ENCODE assay signal across 9 cellular contexts in genomic region chr7:128381161-128381821, GRCh38. TPM values are rescaled to one million over a fixed set of nuclear protein-coding genes. Genes with fewer than 3 reads are reported as not detected.
A peak's percentile ranks its signal among the peaks of the same experiment; 100 is the strongest.
DNase-seq lines count a peak whose midpoint lies in the region; ATAC-seq and TF ChIP-seq lines count a peak whose summit lies in the region.
"Had no signal": no experiment of that assay in that cellular context is flagged by ENCODE, and none has a peak within 500 bp of the region (broad histone marks: within the 10 kb centered on the region; RNA-seq: fewer than 3 reads in every experiment).

No MANE protein-coding gene starts in this region.

- no peak overlapping the region for H3K27ac Mint-ChIP-seq in activated T-helper 2 cell treated with anti-CD3 and anti-CD28 coated beads, Interferon-gamma antibody, Interleukin-2, Interleukin-4, amounts not matched to agents 10 μg/mL and 5 μg/mL and 100 μg/mL, durations not matched to agents 14 hours and 24 hours and 36 hours

- DNase-seq in DMS 273 (lab: John Stamatoyannopoulos, UW; ENCODE audit: unreplicated experiment) = peak; percentile 72
- DNase-seq in DMS 273 treated with DMSO at 0.1 percent for 48 hours (lab: John Stamatoyannopoulos, UW) = no peak
- DNase-seq in SK-N-DZ (ENCODE audit: low spot score) = peak; percentile 58
- peak; percentile 47 to 64 for DNase-seq in erythroblast (lab: John Stamatoyannopoulos, UW)
- no peak for DNase-seq in retinal pigment epithelial cell (ENCODE audit: low read depth)
- DNase-seq in activated T-helper 2 cell treated with anti-CD3 and anti-CD28 coated beads, Interferon-gamma antibody, Interleukin-2, Interleukin-4, amounts not matched to agents 10 μg/mL and 5 μg/mL and 100 μg/mL, durations not matched to agents 14 hours and 24 hours and 36 hours (ENCODE audit: low spot score) = no peak
- DNase-seq in glomerular visceral epithelial cell (ENCODE audit: extremely low spot score) = no peak

- H3K36me3 Mint-ChIP-seq in activated T-helper 2 cell treated with anti-CD3 and anti-CD28 coated beads, Interferon-gamma antibody, Interleukin-2, Interleukin-4, amounts not matched to agents 10 μg/mL and 5 μg/mL and 100 μg/mL, durations not matched to agents 14 hours and 24 hours and 36 hours (ENCODE audit: low read depth) = no peaks in the 10 kb centered on the region

- peak; percentile 69 for TF ChIP-seq CTCF in retinal pigment epithelial cell (conservative IDR thresholded peaks at IDR 0.05; ENCODE audit: low read depth, low read length)

- no peak overlapping the region for H3K4me3 Mint-ChIP-seq in activated T-helper 2 cell treated with anti-CD3 and anti-CD28 coated beads, Interferon-gamma antibody, Interleukin-2, Interleukin-4, amounts not matched to agents 10 μg/mL and 5 μg/mL and 100 μg/mL, durations not matched to agents 14 hours and 24 hours and 36 hours (ENCODE audit: low read depth)

- ATAC-seq in GM21526 (IDR thresholded peaks at IDR 0.05; ENCODE audit: low FRiP score, unreplicated experiment) = no peak

- no peaks in the 10 kb centered on the region for H3K9me3 Mint-ChIP-seq in activated T-helper 2 cell treated with anti-CD3 and anti-CD28 coated beads, Interferon-gamma antibody, Interleukin-2, Interleukin-4, amounts not matched to agents 10 μg/mL and 5 μg/mL and 100 μg/mL, durations not matched to agents 14 hours and 24 hours and 36 hours

- peaks cover 2% of the 10 kb centered on the region for H3K27me3 Mint-ChIP-seq in activated T-helper 2 cell treated with anti-CD3 and anti-CD28 coated beads, Interferon-gamma antibody, Interleukin-2, Interleukin-4, amounts not matched to agents 10 μg/mL and 5 μg/mL and 100 μg/mL, durations not matched to agents 14 hours and 24 hours and 36 hours (ENCODE audit: low read depth)

- H3K4me1 Mint-ChIP-seq in activated T-helper 2 cell treated with anti-CD3 and anti-CD28 coated beads, Interferon-gamma antibody, Interleukin-2, Interleukin-4, amounts not matched to agents 10 μg/mL and 5 μg/mL and 100 μg/mL, durations not matched to agents 14 hours and 24 hours and 36 hours (ENCODE audit: low read depth) = no peaks in the 10 kb centered on the region

- intact Hi-C loops in activated T-helper 2 cell treated with anti-CD3 and anti-CD28 coated beads, Interferon-gamma antibody, Interleukin-2, Interleukin-4, amounts not matched to agents 10 μg/mL and 5 μg/mL and 100 μg/mL, durations not matched to agents 14 hours and 24 hours and 36 hours (cut with micrococcal nuclease) = no loop called here

- no peak for TF ChIP-seq POLR2A in erythroblast (IDR thresholded peaks at IDR 0.05; ENCODE audit: low read length)

- H3K4me3 ChIP-seq in retinal pigment epithelial cell (ENCODE audit: low read length) = no peak overlapping the region
- H3K4me3 ChIP-seq: SJSA1 had no signal

RNA-seq across cellular contexts. Expression of gene PRRT4, which starts 19.8 kb away (rescaled TPM):
- polyA plus RNA-seq in SK-N-DZ (2014; cell fraction: cytosol; rRNA removed) = 15.5 and 17.8 TPM in 2 replicates
- 29.0 and 40.4 TPM in 2 replicates for polyA plus RNA-seq in SK-N-DZ (2014; cell fraction: nucleus; rRNA removed)
- 0.39 and 0.55 TPM in 2 replicates for total RNA-seq in activated T-helper 2 cell treated with anti-CD3 and anti-CD28 coated beads, Interferon-gamma antibody, Interleukin-2, Interleukin-4, amounts not matched to agents 10 μg/mL and 5 μg/mL and 100 μg/mL, durations not matched to agents 14 hours and 24 hours and 36 hours
- total RNA-seq: SJSA1 had no signal

RNA-seq across cellular contexts. Expression of gene IMPDH1, which starts 28.5 kb away (rescaled TPM):
- 39.6 and 46.1 TPM in 2 replicates for polyA plus RNA-seq in SK-N-DZ (2014; cell fraction: cytosol; rRNA removed)
- 107 and 111 TPM in 2 replicates for polyA plus RNA-seq in SK-N-DZ (2014; cell fraction: nucleus; rRNA removed)
- 108 and 112 TPM in 2 replicates for total RNA-seq in activated T-helper 2 cell treated with anti-CD3 and anti-CD28 coated beads, Interferon-gamma antibody, Interleukin-2, Interleukin-4, amounts not matched to agents 10 μg/mL and 5 μg/mL and 100 μg/mL, durations not matched to agents 14 hours and 24 hours and 36 hours

RNA-seq across cellular contexts. Expression of gene RBM28, which starts 37.6 kb away (rescaled TPM):
- polyA plus RNA-seq in SK-N-DZ (2014; cell fraction: cytosol; rRNA removed) = 36.3 and 37.5 TPM in 2 replicates
- polyA plus RNA-seq in SK-N-DZ (2014; cell fraction: nucleus; rRNA removed) = 86.9 and 180 TPM in 2 replicates
- total RNA-seq in activated T-helper 2 cell treated with anti-CD3 and anti-CD28 coated beads, Interferon-gamma antibody, Interleukin-2, Interleukin-4, amounts not matched to agents 10 μg/mL and 5 μg/mL and 100 μg/mL, durations not matched to agents 14 hours and 24 hours and 36 hours = 66.7 and 67.7 TPM in 2 replicates

Comparison
In these comparisons a context has a peak if more than half of its experiments do, and no peak if none do; other contexts are left out.
1. DNase-seq: peak in DMS 273 (single experiment), SK-N-DZ (single experiment) and erythroblast (2 of 2); none in DMS 273 treated with DMSO at 0.1 percent for 48 hours (single experiment), retinal pigment epithelial cell (single experiment), activated T-helper 2 cell treated with anti-CD3 and anti-CD28 coated beads, Interferon-gamma antibody, Interleukin-2, Interleukin-4, amounts not matched to agents 10 μg/mL and 5 μg/mL and 100 μg/mL, durations not matched to agents 14 hours and 24 hours and 36 hours (single experiment) and glomerular visceral epithelial cell (single experiment).